25 cellular contexts compared by ENCODE assay signal in genomic region chr2:222936705-222937104, GRCh38.
DNase-seq lines count a peak whose midpoint lies in the region; ATAC-seq, FAIRE-seq and TF ChIP-seq lines count a peak whose summit lies in the region.
"Had no signal": no experiment of that assay in that cellular context is flagged by ENCODE, and none has a peak within 500 bp of the region (broad histone marks: within the 10 kb centered on the region; RNA-seq: fewer than 3 reads in every experiment).

No MANE protein-coding gene starts in this region.

- FAIRE-seq in HepG2 (lab: Jason Lieb, UNC) (no peak), K562 (lab: Jason Lieb, UNC) (no peak), H54 (lab: Jason Lieb, UNC) (no peak)
- FAIRE-seq: A549, GM12878 had no signal

- H3K4me1 ChIP-seq in HepG2 (ENCODE audit: insufficient read depth, low read length) (no peaks in the 10 kb centered on the region), right lobe of liver (no peaks in the 10 kb centered on the region), K562 (replicated peaks in 1 of 2; ENCODE audit: control insufficient read depth in 2 of 2, insufficient read depth in 2 of 2, low read length in 2 of 2) (no peaks in the 10 kb centered on the region)
- H3K4me1 ChIP-seq: A549, BLaER1 had no signal

- in situ Hi-C loops in HepG2 (cut with HindIII; ENCODE audit: extremely low pct_ligation_motif_present, low pct_unique_long_range_greater_than_20kb) (no loop called here), K562 (cut with MboI) (no loop called here)

- H2AFZ ChIP-seq in HepG2 (ENCODE audit: low read length) (no peak overlapping the region), K562 (ENCODE audit: low read depth, low read length) (no peak overlapping the region)

- TF ChIP-seq CTCF in HepG2 (CRISPR knock-in tag; IDR thresholded peaks at IDR 0.05) (no peak), right lobe of liver (IDR thresholded peaks at IDR 0.05) (no peak), K562 (IDR thresholded peaks at IDR 0.05 in 2 of 3, conservative IDR thresholded peaks at IDR 0.05 in 1 of 3; ENCODE audit: insufficient read depth in 2 of 3, low read depth in 1 of 3, low read length in 3 of 3) (no peak), osteocyte (IDR thresholded peaks at IDR 0.05) (no peak)

- no peak overlapping the region for H3K4me3 Mint-ChIP-seq in osteocyte (ENCODE audit: unreplicated experiment)
- H3K4me3 Mint-ChIP-seq: B cell; CD14-positive monocyte; CD4-positive, CD25-positive, alpha-beta regulatory T cell; CD8-positive, alpha-beta memory T cell had no signal

- TF ChIP-seq POLR2A in HepG2 (IDR thresholded peaks at IDR 0.05; ENCODE audit: insufficient read depth in 1 of 2, low read depth in 2 of 2, low read length in 2 of 2) (no peak), right lobe of liver (IDR thresholded peaks at IDR 0.05) (no peak), K562 (conservative IDR thresholded peaks at IDR 0.05) (no peak), H54 (IDR thresholded peaks at IDR 0.05; ENCODE audit: low read depth, low read length) (no peak)

- TF ChIP-seq EP300 in HepG2 (IDR thresholded peaks at IDR 0.05; ENCODE audit: low read depth in 2 of 2, low read length in 2 of 2) (no peak), HepG2 (CRISPR knock-in tag; IDR thresholded peaks at IDR 0.05; ENCODE audit: borderline replicate concordance) (no peak), K562 (IDR thresholded peaks at IDR 0.05; ENCODE audit: low read length) (no peak)

- 98% methylated on average over 7 of the region's 7 CpGs for WGBS in HepG2 (ENCODE audit: low lambda C conversion rate)
- 98% methylated on average over 6 of the region's 7 CpGs for WGBS in right lobe of liver (ENCODE audit: insufficient coverage, low coverage, low lambda C conversion rate, missing lambda C conversion rate)
- WGBS in K562 (ENCODE audit: insufficient coverage, low coverage, missing lambda C conversion rate), result 94% methylated on average over 2 of the region's 7 CpGs

- peaks cover 28 to 86% of the 10 kb centered on the region in 2 experiments for H3K36me3 ChIP-seq in HepG2 (replicated peaks in 1 of 2; ENCODE audit: control insufficient read depth in 1 of 2, insufficient read depth in 2 of 2, low read length in 2 of 2)
- peaks cover 0 to 44% (median 13%) of the 10 kb centered on the region in 4 donors for H3K36me3 ChIP-seq in right lobe of liver
- H3K36me3 ChIP-seq in K562 (ENCODE audit: control insufficient read depth, insufficient read depth, low read length), result peaks cover 83% of the 10 kb centered on the region; the same call in 2 of the 3 replicates

- DNase-seq in HepG2 (ENCODE audit: low spot score), result no peak
- no peak for DNase-seq in right lobe of liver
- DNase-seq in K562 (ENCODE audit: extremely low read depth in 1 of 4, low spot score in 3 of 4), result no peak
- DNase-seq in osteocyte (ENCODE audit: extremely low spot score, unreplicated experiment), result no peak
- no peak for DNase-seq in COR-L47 (lab: John Stamatoyannopoulos, UW)
- no peak for DNase-seq in H54 (ENCODE audit: insufficient read length, low spot score)
- DNase-seq: AML-193; C1 segment of cervical spinal cord; Caco-2; CD4-positive, alpha-beta memory T cell; CD4-positive, CD25-positive, alpha-beta regulatory T cell; CD8-positive, alpha-beta memory T cell; DMS 273 treated with DMSO at 0.1 percent for 48 hours; DMS153; DMS53; DMS79; DND-41; EL; GDM1 had no signal

- peak overlapping the region; percentile 7 for H3K27ac Mint-ChIP-seq in osteocyte (ENCODE audit: unreplicated experiment)
- H3K27ac Mint-ChIP-seq: B cell; CD14-positive monocyte; CD4-positive, alpha-beta memory T cell; CD4-positive, CD25-positive, alpha-beta regulatory T cell had no signal

- no peak for TF ChIP-seq RAD21 in HepG2 (CRISPR knock-in tag; IDR thresholded peaks at IDR 0.05)
- no peak for TF ChIP-seq RAD21 in K562 (CRISPR knock-in tag; conservative IDR thresholded peaks at IDR 0.05 in 1 of 2, IDR thresholded peaks at IDR 0.05 in 1 of 2)

- H3K79me2 ChIP-seq in HepG2 (ENCODE audit: insufficient read depth, low read length) (peaks cover 5% of the 10 kb centered on the region), K562 (ENCODE audit: control insufficient read depth, insufficient read depth, low read length) (peaks cover 15% of the 10 kb centered on the region)

- H3K9me3 ChIP-seq in HepG2 (ENCODE audit: low read length) (no peaks in the 10 kb centered on the region; the same call in 1 of the 2 replicates), right lobe of liver (no peaks in the 10 kb centered on the region), K562 (replicated peaks; ENCODE audit: control insufficient read depth, insufficient read depth, low read depth, low read length) (no peaks in the 10 kb centered on the region; the same call in 1 of the 2 replicates)
- H3K9me3 ChIP-seq: Caco-2 had no signal

- no peaks in the 10 kb centered on the region for H3K9me1 ChIP-seq in K562 (ENCODE audit: control insufficient read depth, insufficient read depth, low read length)

- CTCF ChIA-PET in HepG2 (lab: Yijun Ruan, JAX; ENCODE audit: low intra/inter-chr PET ratio, low total read pairs) (no interaction called here), K562 (lab: Yijun Ruan, JAX; ENCODE audit: low intra/inter-chr PET ratio) (no interaction called here)

- H3K36me3 Mint-ChIP-seq in osteocyte (ENCODE audit: unreplicated experiment), result peaks cover 55% of the 10 kb centered on the region

- ATAC-seq in HepG2 (no peak), right lobe of liver (no peak), K562 (no peak)
- ATAC-seq: A549, GM12878 had no signal

- intact Hi-C loops in HepG2 (cut with micrococcal nuclease; ENCODE audit: unreplicated experiment), result no loop called here
- intact Hi-C loops in right lobe of liver (cut with DNase I), result no loop called here
- intact Hi-C loops in K562 (cut with micrococcal nuclease), result no loop called here

- H3K9ac ChIP-seq in HepG2 (ENCODE audit: insufficient read depth, low read depth, low read length) (no peak overlapping the region), K562 (ENCODE audit: insufficient read depth in 1 of 2, low read depth in 2 of 2, low read length in 2 of 2) (no peak overlapping the region)
- H3K9ac ChIP-seq: BLaER1 had no signal

- H3K27me3 ChIP-seq in HepG2 (ENCODE audit: control insufficient read depth in 1 of 2, insufficient read depth in 2 of 2, low read length in 2 of 2) (no peaks in the 10 kb centered on the region), right lobe of liver (no peaks in the 10 kb centered on the region), K562 (ENCODE audit: control insufficient read depth in 2 of 2, insufficient read depth in 2 of 2, low read length in 2 of 2) (no peaks in the 10 kb centered on the region)
- H3K27me3 ChIP-seq: BLaER1 had no signal

- POLR2A ChIA-PET in HepG2 (lab: Yijun Ruan, JAX) (no interaction called here), K562 (lab: Yijun Ruan, JAX) (no interaction called here)

- no peak overlapping the region for H3K4me2 ChIP-seq in HepG2 (ENCODE audit: low read depth, low read length)
- H3K4me2 ChIP-seq in K562 (ENCODE audit: insufficient read depth, low read length), result no peak overlapping the region
- H3K4me2 ChIP-seq: A549, BLaER1 had no signal

- H4K20me1 ChIP-seq in HepG2 (ENCODE audit: insufficient read depth, low read length), result peaks cover 20% of the 10 kb centered on the region
- no peaks in the 10 kb centered on the region; the same call in 1 of the 2 replicates for H4K20me1 ChIP-seq in K562 (replicated peaks; ENCODE audit: control insufficient read depth, insufficient read depth, low read length)

- H3K4me3 ChIP-seq in HepG2 (replicated peaks in 1 of 3; ENCODE audit: insufficient read depth in 1 of 3, low read depth in 2 of 3, low read length in 3 of 3) (no peak overlapping the region), right lobe of liver (no peak overlapping the region), K562 (no peak overlapping the region)
- H3K4me3 ChIP-seq: A549, BLaER1, GM12878 had no signal

- H3K9me3 Mint-ChIP-seq in osteocyte (ENCODE audit: unreplicated experiment), result peaks cover 11% of the 10 kb centered on the region

- peaks cover 10% of the 10 kb centered on the region for H3K4me1 Mint-ChIP-seq in osteocyte (ENCODE audit: unreplicated experiment)
- H3K4me1 Mint-ChIP-seq: B cell, CD14-positive monocyte had no signal

- no peak overlapping the region for H3K27ac ChIP-seq in HepG2 (ENCODE audit: extremely low read length, insufficient read depth, low read length)
- no peak overlapping the region for H3K27ac ChIP-seq in right lobe of liver
- H3K27ac ChIP-seq in K562 (ENCODE audit: extremely low read depth, low read depth, low read length), result no peak overlapping the region
- H3K27ac ChIP-seq: 22Rv1, A549, BLaER1 had no signal

- no peaks in the 10 kb centered on the region for H3K27me3 Mint-ChIP-seq in osteocyte (ENCODE audit: unreplicated experiment)
- H3K27me3 Mint-ChIP-seq: B cell; CD4-positive, alpha-beta memory T cell; CD4-positive, CD25-positive, alpha-beta regulatory T cell; CD8-positive, alpha-beta memory T cell had no signal

- BruUV-seq in HepG2 (replicated peaks; lab: Mats Ljungman, UMichigan) (no TSS peak), K562 (replicated peaks; lab: Mats Ljungman, UMichigan) (no TSS peak)

TF ChIP-seq in HepG2, 621 proteins besides CTCF, POLR2A, EP300 and RAD21:
- peak; percentile 95 for TF ChIP-seq RBM22 (optimal IDR thresholded peaks at IDR 0.05; ENCODE audit: low read length)
- no peak for TF ChIP-seq ZBTB21 (CRISPR knock-in tag; IDR thresholded peaks at IDR 0.05)

TF ChIP-seq in K562, 482 proteins besides CTCF, POLR2A, EP300 and RAD21 (continues in another document):
- peak; percentile 90 for TF ChIP-seq CHAMP1 (IDR thresholded peaks at IDR 0.05)

Comparison
In these comparisons a context has a peak if more than half of its experiments do, and no peak if none do; other contexts are left out.
1. Of the 241 proteins assayed by ChIP-seq in both HepG2 and K562: peak only in HepG2: RBM22; only in K562: CC2D1A and ZBTB33; in both: none; in neither: 238.